Comparison of ENCODE assay signal across 21 cellular contexts in genomic region chr10:86846088-86846487, GRCh38.
DNase-seq lines count a peak whose midpoint lies in the region; ATAC-seq, FAIRE-seq and TF ChIP-seq lines count a peak whose summit lies in the region.
"Had no signal": no experiment of that assay in that cellular context is flagged by ENCODE, and none has a peak within 500 bp of the region (broad histone marks: within the 10 kb centered on the region; RNA-seq: fewer than 3 reads in every experiment).

No MANE protein-coding gene starts in this region.

- POLR2A ChIA-PET in MCF 10A (lab: Yijun Ruan, JAX), result interaction anchor here (0.6 kb wide), 1 partner anchor 220 kb away, joined by 4 read pairs; no protein-coding TSS in a partner anchor

- H4K20me1 ChIP-seq in mammary epithelial cell (ENCODE audit: insufficient read depth, low read length) (no peaks in the 10 kb centered on the region), hepatocyte (ENCODE audit: insufficient read depth, poor library complexity, severe bottlenecking) (peaks cover 7% of the 10 kb centered on the region)

- dilution Hi-C loops in mammary epithelial cell (cut with HindIII; ENCODE audit: low sequenced_read_pairs), result loop anchor here (10.0 kb wide), 1 partner anchor 141 kb away; no protein-coding TSS in a partner anchor

- H3K27me3 Mint-ChIP-seq in MCF 10A (ENCODE audit: insufficient read depth, unreplicated experiment), result no peaks in the 10 kb centered on the region

- DNase-seq in MCF 10A (ENCODE audit: unreplicated experiment) (peak; percentile 6), mammary epithelial cell (no peak), bronchial epithelial cell (ENCODE audit: low read depth) (peak; percentile 44), right cardiac atrium (no peak), testis (peak; percentile 58), hepatocyte (ENCODE audit: low spot score) (no peak), COR-L47 (lab: John Stamatoyannopoulos, UW) (no peak)
- DNase-seq: BE2C, DMS153, DND-41, GM23248, H9, NCI-H1092 treated with DMSO at 0.1 percent for 48 hours, NCI-H1436, NCI-H187 treated with DMSO at 0.1 percent for 48 hours, NCI-H446 treated with DMSO at 0.1 percent for 48 hours, NCI-H526, SK-N-SH had no signal

- no peaks in the 10 kb centered on the region for H3K9me2 ChIP-seq in hepatocyte (replicated peaks; ENCODE audit: insufficient read depth)
- H3K9me2 ChIP-seq: SK-N-SH had no signal

- TF ChIP-seq CTCF in MCF 10A (IDR thresholded peaks at IDR 0.05; ENCODE audit: unreplicated experiment) (no peak), mammary epithelial cell (conservative IDR thresholded peaks at IDR 0.05 in 1 of 2, IDR thresholded peaks at IDR 0.05 in 1 of 2; ENCODE audit: extremely low read depth in 1 of 2, insufficient read depth in 1 of 2, low read depth in 1 of 2, low read length in 2 of 2) (no peak), bronchial epithelial cell (IDR thresholded peaks at IDR 0.05; ENCODE audit: insufficient read depth, low read length, severe bottlenecking) (no peak), testis (IDR thresholded peaks at IDR 0.05) (no peak), hepatocyte (IDR thresholded peaks at IDR 0.05; ENCODE audit: poor library complexity) (no peak)

- no peaks in the 10 kb centered on the region for H3K79me2 ChIP-seq in mammary epithelial cell (ENCODE audit: insufficient read depth, low read length)
- peaks cover 6% of the 10 kb centered on the region for H3K79me2 ChIP-seq in hepatocyte

- H3K4me3 ChIP-seq in mammary epithelial cell (replicated peaks in 1 of 3; ENCODE audit: insufficient read depth in 1 of 3, low read depth in 2 of 3, low read length in 3 of 3), result no peak overlapping the region
- H3K4me3 ChIP-seq in bronchial epithelial cell (ENCODE audit: low read depth, low read length), result no peak overlapping the region
- no peak overlapping the region for H3K4me3 ChIP-seq in right cardiac atrium (ENCODE audit: low read length)
- H3K4me3 ChIP-seq in testis, result no peak overlapping the region
- H3K4me3 ChIP-seq in hepatocyte, result no peak overlapping the region
- H3K4me3 ChIP-seq: GM23248 had no signal

- H3K36me3 ChIP-seq in mammary epithelial cell (ENCODE audit: insufficient read depth, low read length) (peaks cover 5% of the 10 kb centered on the region), bronchial epithelial cell (ENCODE audit: control insufficient read depth, insufficient read depth, low read length) (peaks cover 3% of the 10 kb centered on the region), testis (ENCODE audit: low read depth, missing control alignments) (no peaks in the 10 kb centered on the region), hepatocyte (replicated peaks; ENCODE audit: insufficient read depth, low read depth) (no peaks in the 10 kb centered on the region)

- FAIRE-seq in bronchial epithelial cell (lab: Jason Lieb, UNC), result no peak
- FAIRE-seq: GM12892 had no signal

- H3K27ac ChIP-seq in mammary epithelial cell (ENCODE audit: insufficient read depth, low read depth, low read length) (no peak overlapping the region), right cardiac atrium (ENCODE audit: low read length) (no peak overlapping the region), testis (no peak overlapping the region), hepatocyte (no peak overlapping the region)
- H3K27ac ChIP-seq: 22Rv1, GM23248 had no signal

- ATAC-seq in right cardiac atrium (peak; percentile 60 to 69), GM21825 (IDR thresholded peaks at IDR 0.05; ENCODE audit: unreplicated experiment) (no peak)

- H2AFZ ChIP-seq in mammary epithelial cell (ENCODE audit: low read depth, low read length) (no peak overlapping the region), hepatocyte (no peak overlapping the region)
- H2AFZ ChIP-seq: GM23248 had no signal

- H3K9ac ChIP-seq in mammary epithelial cell (ENCODE audit: insufficient read depth, low read length), result no peak overlapping the region
- H3K9ac ChIP-seq: GM23248, SK-N-SH had no signal

- in situ Hi-C loops in mammary epithelial cell (cut with MboI; ENCODE audit: low sequenced_read_pairs in 2 of 2), result no loop called here

- peaks cover 3% of the 10 kb centered on the region for H3K4me1 ChIP-seq in mammary epithelial cell (ENCODE audit: insufficient read depth, low read length)
- H3K4me1 ChIP-seq in right cardiac atrium (ENCODE audit: control insufficient read depth, insufficient read depth, low read length), result peaks cover 2% of the 10 kb centered on the region
- H3K4me1 ChIP-seq in testis, result no peaks in the 10 kb centered on the region
- H3K4me1 ChIP-seq in hepatocyte (ENCODE audit: insufficient read depth), result no peaks in the 10 kb centered on the region
- H3K4me1 ChIP-seq: BE2C had no signal

- H3K4me2 ChIP-seq in mammary epithelial cell (ENCODE audit: insufficient read depth, low read depth, low read length) (no peak overlapping the region), hepatocyte (no peak overlapping the region)
- H3K4me2 ChIP-seq: SK-N-SH had no signal

- intact Hi-C loops in MCF 10A (cut with micrococcal nuclease), result no loop called here
- intact Hi-C loops in mammary epithelial cell (cut with micrococcal nuclease), result no loop called here
- intact Hi-C loops in right cardiac atrium (cut with DNase I), result no loop called here
- intact Hi-C loops in testis (cut with DNase I; ENCODE audit: low total_unique reads), result no loop called here

- H3K4me3 Mint-ChIP-seq in MCF 10A (ENCODE audit: unreplicated experiment), result no peak overlapping the region
- H3K4me3 Mint-ChIP-seq: H9 had no signal

- H3K9me3 Mint-ChIP-seq in MCF 10A (ENCODE audit: unreplicated experiment), result no peaks in the 10 kb centered on the region
- H3K9me3 Mint-ChIP-seq: H9 had no signal

- TF ChIP-seq POLR2A in testis (IDR thresholded peaks at IDR 0.05), result no peak

- no peaks in the 10 kb centered on the region for H3K4me1 Mint-ChIP-seq in MCF 10A (ENCODE audit: insufficient read depth, unreplicated experiment)

- 88% methylated on average over 3 of the region's 3 CpGs for WGBS in mammary epithelial cell (ENCODE audit: low coverage, missing lambda C conversion rate)
- 75% methylated on average over 3 of the region's 3 CpGs for WGBS in right cardiac atrium
- 86% methylated on average over 3 of the region's 3 CpGs for whole genome bisulfite sequencing in testis, 2 donors
- 100% methylated on average over 3 of the region's 3 CpGs for WGBS in hepatocyte (ENCODE audit: low lambda C conversion rate, missing lambda C conversion rate)

- no peaks in the 10 kb centered on the region for H3K9me3 ChIP-seq in mammary epithelial cell (replicated peaks; ENCODE audit: insufficient read depth, low read length)
- H3K9me3 ChIP-seq in right cardiac atrium (ENCODE audit: control insufficient read depth, low read length), result no peaks in the 10 kb centered on the region
- H3K9me3 ChIP-seq in testis, result no peaks in the 10 kb centered on the region
- no peaks in the 10 kb centered on the region for H3K9me3 ChIP-seq in hepatocyte (ENCODE audit: low read depth)
- H3K9me3 ChIP-seq: BE2C, SK-N-SH had no signal

- peaks cover 11% of the 10 kb centered on the region for H3K36me3 Mint-ChIP-seq in MCF 10A (ENCODE audit: insufficient read depth, unreplicated experiment)

- BruUV-seq in MCF 10A (replicated peaks; lab: Mats Ljungman, UMichigan) (no TSS peak), mammary epithelial cell (replicated peaks; lab: Mats Ljungman, UMichigan) (no TSS peak)

- no peak overlapping the region for H3K27ac Mint-ChIP-seq in MCF 10A (ENCODE audit: low read depth, unreplicated experiment)

- CTCF ChIA-PET in MCF 10A (lab: Yijun Ruan, JAX) (interaction anchor here (0.7 kb wide), 2 partner anchors 111 to 135 kb away, joined by 3 to 4 read pairs; no protein-coding TSS in a partner anchor), mammary epithelial cell (lab: Charles Lee; ENCODE audit: low non-redundant PET) (no interaction called here)

- H3K27me3 ChIP-seq in mammary epithelial cell (ENCODE audit: insufficient read depth, low read length) (no peaks in the 10 kb centered on the region), bronchial epithelial cell (ENCODE audit: control insufficient read depth, insufficient read depth, low read length) (no peaks in the 10 kb centered on the region), right cardiac atrium (ENCODE audit: control insufficient read depth, insufficient read depth) (no peaks in the 10 kb centered on the region), testis (no peaks in the 10 kb centered on the region), hepatocyte (no peaks in the 10 kb centered on the region)
- H3K27me3 ChIP-seq: BE2C had no signal

Comparison
In these comparisons a context has a peak if more than half of its experiments do, and no peak if none do; other contexts are left out.
1. DNase-seq: peak in MCF 10A (single experiment), bronchial epithelial cell (single experiment) and testis (single experiment); none in mammary epithelial cell (single experiment), right cardiac atrium (0 of 3), hepatocyte (single experiment) and COR-L47 (single experiment).